ENCODE assay signal across 7 cellular contexts in the genomic region with DNA sequence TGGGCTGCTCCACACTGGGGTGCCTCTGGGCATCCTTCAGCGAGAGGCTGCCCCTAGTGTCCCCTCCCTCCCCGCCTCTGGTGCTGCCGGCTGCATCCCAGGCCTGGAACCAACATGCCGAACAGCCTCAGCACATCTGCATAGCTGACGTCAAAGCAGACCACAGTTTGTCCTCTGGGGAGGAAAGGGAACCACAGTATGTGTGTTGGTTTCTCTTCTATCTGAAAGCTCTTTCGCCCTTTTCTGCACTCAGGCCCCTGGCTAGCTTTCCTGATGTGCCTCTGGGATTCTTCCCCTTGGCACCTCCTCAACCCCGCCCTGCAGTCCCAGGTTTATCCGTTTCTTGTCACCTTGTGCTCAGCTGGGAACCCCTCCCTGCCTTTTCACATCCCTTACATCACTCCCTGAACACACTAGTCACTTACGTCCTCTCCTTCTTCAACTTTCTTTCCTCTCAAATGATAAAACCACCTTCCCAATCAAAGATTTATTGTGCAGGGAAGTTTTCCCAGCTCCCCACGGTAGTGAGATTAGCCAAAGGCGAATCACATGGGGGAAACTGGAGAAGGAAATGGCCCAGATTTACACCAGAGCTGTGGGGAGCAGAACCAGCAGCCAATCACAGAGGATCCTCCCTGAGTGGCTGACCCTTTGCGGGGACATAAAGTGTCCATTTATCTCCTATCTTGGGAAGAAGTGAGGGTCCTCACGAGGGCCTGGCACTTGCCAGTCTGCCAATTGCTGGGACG. TPM values are rescaled to one million over a fixed set of nuclear protein-coding genes. Genes with fewer than 3 reads are reported as not detected.
DNase-seq lines count a peak whose midpoint lies in the region; ATAC-seq and TF ChIP-seq lines count a peak whose summit lies in the region.

No MANE protein-coding gene starts in this region.

- no peaks in the 10 kb centered on the region for H3K79me2 ChIP-seq in OCI-LY7 (ENCODE audit: insufficient read depth, low read depth, low read length)

- peak overlapping the region; percentile 9 for H3K4me3 ChIP-seq in OCI-LY7 (ENCODE audit: low read depth, low read length, poor library complexity, severe bottlenecking)

- H3K9me2 ChIP-seq in OCI-LY7 (ENCODE audit: insufficient read depth, low read length), result no peaks in the 10 kb centered on the region

- DNase-seq in OCI-LY7 (ENCODE audit: low spot score) (peak; percentile 73), fibroblast of gingiva (ENCODE audit: low read depth) (peak; percentile 82), SIG-M5 treated with dmso at 0.1 percent for 504 hours (lab: John Stamatoyannopoulos, UW; ENCODE audit: unreplicated experiment) (no peak), NCI-H748 (lab: John Stamatoyannopoulos, UW; ENCODE audit: unreplicated experiment) (no peak)
- peak; percentile 1 to 5 for DNase-seq in stimulated activated CD8-positive, alpha-beta memory T cell treated with anti-CD3 and anti-CD28 coated beads, Interleukin-4, amount 100 ng/mL, for 4 hours (ENCODE audit: low read depth in 2 of 2, low spot score in 1 of 2)

- peak overlapping the region; percentile 53 for H3K4me2 ChIP-seq in OCI-LY7 (ENCODE audit: low read length)

- H3K4me1 ChIP-seq in OCI-LY7 (ENCODE audit: insufficient read depth, low read length, poor library complexity, severe bottlenecking), result peaks cover 15% of the 10 kb centered on the region

- CTCF ChIA-PET in OCI-LY7 (lab: Charles Lee; ENCODE audit: unreplicated experiment), result interaction anchor here (0.7 to 0.9 kb wide), 2 partner anchors 10 to 23 kb away, joined by 3 to 4 read pairs; no protein-coding TSS in a partner anchor

- no TSS peak for BruUV-seq in OCI-LY7 (replicated peaks; lab: Mats Ljungman, UMichigan)

- H3K9me3 ChIP-seq in OCI-LY7 (ENCODE audit: low read length), result no peaks in the 10 kb centered on the region

- H4K20me1 ChIP-seq in OCI-LY7 (ENCODE audit: insufficient read depth, low read length), result no peaks in the 10 kb centered on the region

- ATAC-seq in GM18907 (IDR thresholded peaks at IDR 0.05; ENCODE audit: unreplicated experiment), result peak; percentile 100
- ATAC-seq in HG02678 (IDR thresholded peaks at IDR 0.05; ENCODE audit: unreplicated experiment), result peak; percentile 100

- TF ChIP-seq CTCF in OCI-LY7 (conservative IDR thresholded peaks at IDR 0.05; ENCODE audit: low read length), result no peak

- no peaks in the 10 kb centered on the region for H3K36me3 ChIP-seq in OCI-LY7 (ENCODE audit: insufficient read depth, low read length)

- no peak overlapping the region for H3K27ac ChIP-seq in OCI-LY7 (ENCODE audit: low read depth, low read length, poor library complexity, severe bottlenecking)

- peak overlapping the region; percentile 75 for H2AFZ ChIP-seq in OCI-LY7 (ENCODE audit: low read length)

- POLR2A ChIA-PET in OCI-LY7 (lab: Charles Lee), result interaction anchor here (0.6 to 1.9 kb wide), 8 partner anchors 10 to 1093 kb away, joined by 3 to 8 read pairs (median 3); no protein-coding TSS in a partner anchor

- intact Hi-C loops in OCI-LY7 (cut with micrococcal nuclease; ENCODE audit: unreplicated experiment), result no loop called here

RNA-seq across cellular contexts. Expression of gene B4GALT1, which starts 35.6 kb away (rescaled TPM):
- 8.1 and 12.8 TPM in 2 replicates for total RNA-seq in OCI-LY7 (2014; rRNA removed; shearing (Covaris generic))
- 38.7 and 43.7 TPM in 2 replicates for total RNA-seq in OCI-LY7 (2022)

RNA-seq across cellular contexts. Expression of gene SPINK4, which starts 37.2 kb away (rescaled TPM):
- total RNA-seq in OCI-LY7 (2014; rRNA removed; shearing (Covaris generic)), result 0.51 TPM in 1 of 2 replicates, not detected in the other
- not detected in 2 replicates for total RNA-seq in OCI-LY7 (2022)

Comparison
In these comparisons a context has a peak if more than half of its experiments do, and no peak if none do; other contexts are left out.
1. DNase-seq: peak in OCI-LY7 (single experiment), fibroblast of gingiva (single experiment) and stimulated activated CD8-positive, alpha-beta memory T cell treated with anti-CD3 and anti-CD28 coated beads, Interleukin-4, amount 100 ng/mL, for 4 hours (2 of 2); none in SIG-M5 treated with dmso at 0.1 percent for 504 hours (single experiment) and NCI-H748 (single experiment).